In the genomic region with DNA sequence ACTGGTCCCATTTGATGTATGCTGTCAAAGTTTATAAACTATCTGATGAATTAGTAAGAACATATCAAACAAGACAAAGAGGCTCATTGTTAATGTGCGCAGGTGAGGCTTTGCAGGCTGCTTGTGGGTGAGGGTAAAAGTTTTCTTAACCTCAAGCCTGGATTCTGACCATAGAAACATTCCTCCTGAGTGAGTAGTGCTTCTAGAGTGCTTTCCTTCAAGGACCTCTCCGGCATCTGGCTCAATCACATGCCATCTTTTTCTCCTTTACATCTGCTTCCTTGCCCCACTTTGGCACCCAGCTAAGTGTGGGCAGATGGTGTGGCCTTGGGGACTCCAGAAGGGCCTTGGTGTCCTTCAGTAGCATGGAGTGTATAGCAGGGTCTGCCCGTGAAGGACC, we compare ENCODE assay signal across 13 cellular contexts.
DNase-seq lines count a peak whose midpoint lies in the region; ATAC-seq and TF ChIP-seq lines count a peak whose summit lies in the region.
"Had no signal": no experiment of that assay in that cellular context is flagged by ENCODE, and none has a peak within 500 bp of the region (broad histone marks: within the 10 kb centered on the region; RNA-seq: fewer than 3 reads in every experiment).

No MANE protein-coding gene starts in this region.

- peaks cover 43% of the 10 kb centered on the region for H3K79me2 ChIP-seq in mammary epithelial cell (ENCODE audit: insufficient read depth, low read length)

- no peak overlapping the region for H3K4me3 ChIP-seq in mammary epithelial cell (replicated peaks in 1 of 3; ENCODE audit: insufficient read depth in 1 of 3, low read depth in 2 of 3, low read length in 3 of 3)
- no peak overlapping the region for H3K4me3 ChIP-seq in spleen
- H3K4me3 ChIP-seq in Peyer's patch: no peak overlapping the region
- H3K4me3 ChIP-seq: coronary artery had no signal

- H3K36me3 Mint-ChIP-seq in MCF 10A (ENCODE audit: insufficient read depth, unreplicated experiment): peaks cover 5% of the 10 kb centered on the region

- dilution Hi-C loops in mammary epithelial cell (cut with HindIII; ENCODE audit: low sequenced_read_pairs): no loop called here

- H3K4me1 ChIP-seq in mammary epithelial cell (ENCODE audit: insufficient read depth, low read length) (peaks cover 59% of the 10 kb centered on the region), spleen (peaks cover 0 to 14% (median 5%) of the 10 kb centered on the region in 6 donors), Peyer's patch (no peaks in the 10 kb centered on the region)
- H3K4me1 ChIP-seq: parathyroid adenoma had no signal

- H3K9me3 ChIP-seq in mammary epithelial cell (replicated peaks; ENCODE audit: insufficient read depth, low read length) (no peaks in the 10 kb centered on the region), spleen (no peaks in the 10 kb centered on the region), Peyer's patch (no peaks in the 10 kb centered on the region)

- CTCF ChIA-PET in mammary epithelial cell (lab: Charles Lee; ENCODE audit: low non-redundant PET): no interaction called here
- CTCF ChIA-PET in MCF 10A (lab: Yijun Ruan, JAX): interaction anchor here (0.8 to 1.4 kb wide), 2 partner anchors 8 to 9 kb away, joined by 3 to 4 read pairs; no protein-coding TSS in a partner anchor

- H3K4me2 ChIP-seq in mammary epithelial cell (ENCODE audit: insufficient read depth, low read depth, low read length): peak overlapping the region; percentile 72

- peak overlapping the region; percentile 4 for H2AFZ ChIP-seq in mammary epithelial cell (ENCODE audit: low read depth, low read length)
- H2AFZ ChIP-seq: parathyroid adenoma had no signal

- TF ChIP-seq CTCF in mammary epithelial cell (conservative IDR thresholded peaks at IDR 0.05 in 1 of 2, IDR thresholded peaks at IDR 0.05 in 1 of 2; ENCODE audit: extremely low read depth in 1 of 2, insufficient read depth in 1 of 2, low read depth in 1 of 2, low read length in 2 of 2): no peak
- no peak for TF ChIP-seq CTCF in MCF 10A (IDR thresholded peaks at IDR 0.05; ENCODE audit: unreplicated experiment)
- no peak for TF ChIP-seq CTCF in spleen (IDR thresholded peaks at IDR 0.05 in 8 of 11, conservative IDR thresholded peaks at IDR 0.05 in 3 of 11)
- TF ChIP-seq CTCF in Peyer's patch (IDR thresholded peaks at IDR 0.05): no peak

- no peaks in the 10 kb centered on the region for H3K9me3 Mint-ChIP-seq in MCF 10A (ENCODE audit: unreplicated experiment)

- H3K9ac ChIP-seq in mammary epithelial cell (ENCODE audit: insufficient read depth, low read length): no peak overlapping the region
- H3K9ac ChIP-seq: parathyroid adenoma had no signal

- peaks cover 26% of the 10 kb centered on the region for H3K4me1 Mint-ChIP-seq in MCF 10A (ENCODE audit: insufficient read depth, unreplicated experiment)

- no peaks in the 10 kb centered on the region for H3K36me3 ChIP-seq in mammary epithelial cell (ENCODE audit: insufficient read depth, low read length)
- no peaks in the 10 kb centered on the region for H3K36me3 ChIP-seq in spleen
- H3K36me3 ChIP-seq in Peyer's patch: no peaks in the 10 kb centered on the region

- H3K27ac ChIP-seq in mammary epithelial cell (ENCODE audit: insufficient read depth, low read depth, low read length) (peak overlapping the region; percentile 80), spleen (no peak overlapping the region), Peyer's patch (no peak overlapping the region)
- H3K27ac ChIP-seq: parathyroid adenoma had no signal

- no peaks in the 10 kb centered on the region for H3K27me3 Mint-ChIP-seq in MCF 10A (ENCODE audit: insufficient read depth, unreplicated experiment)

- DNase-seq in mammary epithelial cell (peak; percentile 94), MCF 10A (ENCODE audit: unreplicated experiment) (no peak), SW480 (ENCODE audit: low spot score) (peak; percentile 65), glomerular visceral epithelial cell (ENCODE audit: extremely low spot score) (peak; percentile 84), spleen (no peak), Peyer's patch (no peak)
- DNase-seq: activated CD4-positive, alpha-beta T cell treated with anti-CD3 and anti-CD28 coated beads for 4 hours; DND-41; NCI-H69 had no signal

- TF ChIP-seq POLR2A in spleen (IDR thresholded peaks at IDR 0.05) (no peak), Peyer's patch (IDR thresholded peaks at IDR 0.05) (no peak)

- no peak for ATAC-seq in GM18520 (IDR thresholded peaks at IDR 0.05; ENCODE audit: unreplicated experiment)
- no peak for ATAC-seq in HG02870 (IDR thresholded peaks at IDR 0.05; ENCODE audit: unreplicated experiment)

- intact Hi-C loops in mammary epithelial cell (cut with micrococcal nuclease) (no loop called here), MCF 10A (cut with micrococcal nuclease) (no loop called here), spleen (cut with DNase I; ENCODE audit: low total_unique reads) (no loop called here)

- no peak overlapping the region for H3K4me3 Mint-ChIP-seq in MCF 10A (ENCODE audit: unreplicated experiment)

- H3K27me3 ChIP-seq in mammary epithelial cell (ENCODE audit: insufficient read depth, low read length) (no peaks in the 10 kb centered on the region), spleen (replicated peaks in 1 of 7) (no peaks in the 10 kb centered on the region), Peyer's patch (no peaks in the 10 kb centered on the region)

- POLR2A ChIA-PET in MCF 10A (lab: Yijun Ruan, JAX): interaction anchor here (0.9 to 1.0 kb wide), 3 partner anchors 12 to 18 kb away, joined by 3 to 5 read pairs (median 5); no protein-coding TSS in a partner anchor

- WGBS in mammary epithelial cell (ENCODE audit: low coverage, missing lambda C conversion rate): 30% methylated on average over 2 of the region's 3 CpGs
- WGBS in spleen, 5 donors: 81 to 92% (median 88%) methylated on average over 3 of the region's 3 CpGs

- no peaks in the 10 kb centered on the region for H4K20me1 ChIP-seq in mammary epithelial cell (ENCODE audit: insufficient read depth, low read length)

- no peak overlapping the region for H3K27ac Mint-ChIP-seq in MCF 10A (ENCODE audit: low read depth, unreplicated experiment)

- BruUV-seq in mammary epithelial cell (replicated peaks; lab: Mats Ljungman, UMichigan) (no TSS peak), MCF 10A (replicated peaks; lab: Mats Ljungman, UMichigan) (no TSS peak)

- in situ Hi-C loops in mammary epithelial cell (cut with MboI; ENCODE audit: low sequenced_read_pairs in 2 of 2): no loop called here

Comparison
In these comparisons a context has a peak if more than half of its experiments do, and no peak if none do; other contexts are left out.
1. DNase-seq: peak in mammary epithelial cell (single experiment), SW480 (single experiment) and glomerular visceral epithelial cell (single experiment); none in MCF 10A (single experiment), spleen (single experiment) and Peyer's patch (0 of 3).